In the genomic region with DNA sequence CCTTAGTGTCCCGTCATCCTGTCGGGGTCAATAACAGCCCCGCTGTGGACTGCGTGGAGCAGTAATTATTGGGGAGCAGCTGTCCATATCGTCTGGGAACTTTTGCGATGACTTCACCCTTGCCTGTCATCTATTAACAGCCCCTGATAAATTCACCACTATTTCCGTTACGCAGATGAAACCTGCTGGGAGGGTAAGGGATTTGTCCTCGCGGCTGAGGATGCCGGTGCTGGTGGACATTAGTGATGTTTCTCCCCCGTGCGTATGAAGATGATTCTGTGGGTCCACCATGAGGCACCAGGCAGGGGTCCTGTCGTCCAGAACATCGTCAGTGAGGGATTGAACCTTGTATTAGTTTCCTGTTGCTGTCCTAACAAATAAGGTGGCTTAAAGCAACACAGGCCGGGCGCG, we compare ENCODE assay signal across 9 cellular contexts. TPM values are rescaled to one million over a fixed set of nuclear protein-coding genes. Genes with fewer than 3 reads are reported as not detected.
DNase-seq lines count a peak whose midpoint lies in the region; ATAC-seq and TF ChIP-seq lines count a peak whose summit lies in the region.
"Had no signal": no experiment of that assay in that cellular context is flagged by ENCODE, and none has a peak within 500 bp of the region (broad histone marks: within the 10 kb centered on the region; RNA-seq: fewer than 3 reads in every experiment).

No MANE protein-coding gene starts in this region.

- H3K4me3 Mint-ChIP-seq in nephron progenitor cell, result peak overlapping the region; percentile 87

- peak overlapping the region; percentile 99 for H3K4me3 ChIP-seq in BJ (ENCODE audit: low read depth, low read length)
- peak overlapping the region; percentile 73 for H3K4me3 ChIP-seq in LNCaP clone FGC (ENCODE audit: low read depth, low read length)
- H3K4me3 ChIP-seq in colonic mucosa, result peak overlapping the region; percentile 78

- DNase-seq in BJ (ENCODE audit: low read depth) (no peak), LNCaP clone FGC (ENCODE audit: low read depth) (no peak), colonic mucosa (no peak), nephron progenitor cell (no peak), AG08395 (ENCODE audit: low spot score) (no peak), cerebellum (ENCODE audit: low spot score) (no peak)
- no peak for DNase-seq in activated effector memory CD4-positive, alpha-beta T cell treated with Interleukin-2 at 50 U/mL for 16 hours
- DNase-seq: activated CD4-positive, alpha-beta T cell treated with anti-CD3 and anti-CD28 coated beads, Interleukin-2, amount 50 U/mL, for 4 hours had no signal

- ATAC-seq in GM19455 (IDR thresholded peaks at IDR 0.05; ENCODE audit: unreplicated experiment), result no peak

- H3K27me3 ChIP-seq in BJ (ENCODE audit: control insufficient read depth, insufficient read depth, low read length) (no peaks in the 10 kb centered on the region; the same call in 1 of the 2 replicates), colonic mucosa (no peaks in the 10 kb centered on the region)

- peaks cover 5% of the 10 kb centered on the region for H3K9me3 Mint-ChIP-seq in nephron progenitor cell

- peaks cover 5% of the 10 kb centered on the region for H3K4me1 ChIP-seq in colonic mucosa

- peaks cover 8% of the 10 kb centered on the region for H3K4me1 Mint-ChIP-seq in nephron progenitor cell

- TF ChIP-seq CTCF in BJ (IDR thresholded peaks at IDR 0.05; ENCODE audit: insufficient read depth, low read depth, low read length) (no peak), LNCaP clone FGC (IDR thresholded peaks at IDR 0.05; ENCODE audit: control insufficient read depth, extremely low read depth, insufficient read depth) (no peak), colonic mucosa (IDR thresholded peaks at IDR 0.05) (no peak), nephron progenitor cell (IDR thresholded peaks at IDR 0.05) (no peak)

- peaks cover 9% of the 10 kb centered on the region for H3K36me3 Mint-ChIP-seq in nephron progenitor cell (ENCODE audit: low read depth)

- H3K36me3 ChIP-seq in BJ (ENCODE audit: control insufficient read depth, insufficient read depth, low read length) (no peaks in the 10 kb centered on the region), colonic mucosa (no peaks in the 10 kb centered on the region)

- no peak overlapping the region for H3K27ac ChIP-seq in colonic mucosa

- H3K27me3 Mint-ChIP-seq in nephron progenitor cell (ENCODE audit: low read depth, poor library complexity), result peaks cover 22% of the 10 kb centered on the region

- intact Hi-C loops in colonic mucosa (cut with DNase I), result no loop called here

- CTCF ChIA-PET in BJ (lab: Yijun Ruan, JAX), result interaction anchor here (1.2 to 2.0 kb wide), 8 partner anchors 9 to 45 kb away, joined by 3 to 11 read pairs (median 6); no protein-coding TSS in a partner anchor

- no peaks in the 10 kb centered on the region for H3K9me3 ChIP-seq in colonic mucosa

- POLR2A ChIA-PET in BJ (lab: Charles Lee), result no interaction called here

- peak overlapping the region; percentile 93 to 97 for H3K9ac ChIP-seq in colonic mucosa (ENCODE audit: low read depth in 2 of 2, low read length in 2 of 2)

- peak overlapping the region; percentile 27 for H3K27ac Mint-ChIP-seq in nephron progenitor cell

RNA-seq across cellular contexts. Expression of gene FLYWCH2, which starts 1.0 kb away (rescaled TPM):
- polyA plus RNA-seq in BJ (2011; rRNA removed), result 25.6 and 39.9 TPM in 2 replicates
- polyA minus RNA-seq in BJ (2011; rRNA and poly(A)+ RNA removed), result 5.3 and 6.4 TPM in 2 replicates
- total RNA-seq in colonic mucosa (10 to 100 TPM; 16.2 to 24.8 TPM), cerebellum (21.8 TPM)

RNA-seq across cellular contexts. Expression of gene PRSS22, which starts 26.1 kb away (rescaled TPM):
- polyA plus RNA-seq in BJ (2011; rRNA removed), result not detected in 2 replicates
- not detected in 2 replicates for polyA minus RNA-seq in BJ (2011; rRNA and poly(A)+ RNA removed)
- total RNA-seq in colonic mucosa (1 to 10 TPM; 6.1 to 6.7 TPM), cerebellum (not detected)

RNA-seq across cellular contexts. Expression of gene FLYWCH1, which starts 27.7 kb away (rescaled TPM):
- 16.2 and 25.4 TPM in 2 replicates for polyA plus RNA-seq in BJ (2011; rRNA removed)
- polyA minus RNA-seq in BJ (2011; rRNA and poly(A)+ RNA removed), result 16.5 and 21.8 TPM in 2 replicates
- 10 to 100 TPM; 18.5 to 28.4 TPM for total RNA-seq in colonic mucosa
- total RNA-seq in cerebellum, result 17.6 TPM

RNA-seq across cellular contexts. Expression of gene ZG16B, which starts 53.9 kb away (rescaled TPM):
- polyA plus RNA-seq in BJ (2011; rRNA removed), result 0.10 TPM in 2 replicates
- polyA minus RNA-seq in BJ (2011; rRNA and poly(A)+ RNA removed), result not detected in 2 replicates
- total RNA-seq in colonic mucosa, result 10 to 100 TPM; 34.1 to 62.1 TPM
- total RNA-seq in cerebellum, result not detected
